In the genomic region with DNA sequence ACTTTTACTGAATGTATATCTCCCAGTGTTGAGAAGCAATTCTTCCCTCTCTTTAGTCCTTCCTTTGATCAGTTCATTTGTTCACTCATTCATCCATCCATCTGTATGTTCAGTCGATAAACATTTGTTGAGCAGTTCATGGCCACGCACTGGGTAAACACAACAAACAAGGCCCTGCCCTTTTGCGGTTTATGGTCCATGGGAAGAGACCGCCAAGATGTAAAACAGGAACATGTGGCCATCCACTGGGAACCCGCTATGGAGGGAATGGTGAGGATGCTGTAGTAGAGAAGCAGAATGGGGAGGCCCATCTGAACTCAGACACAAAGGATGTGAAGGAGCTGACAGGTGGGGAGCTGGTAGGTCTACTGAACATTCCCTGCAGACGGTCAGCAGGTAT, we compare ENCODE assay signal across 21 cellular contexts.
"Had no signal": no experiment of that assay in that cellular context is flagged by ENCODE, and none has a peak within 500 bp of the region (broad histone marks: within the 10 kb centered on the region; RNA-seq: fewer than 3 reads in every experiment).

No MANE protein-coding gene starts in this region.

- H3K27me3 ChIP-seq: body of pancreas, dorsolateral prefrontal cortex, tibial nerve had no signal

- ATAC-seq: activated T-cell treated with anti-CD3 and anti-CD28 coated beads, Interleukin-2, amount 50 U/mL, for 4 hours; body of pancreas; T-cell had no signal

- H3K4me1 ChIP-seq: body of pancreas had no signal

- H3K9me3 ChIP-seq: body of pancreas, tibial nerve had no signal

- H3K9me3 Mint-ChIP-seq: mesothelial cell of epicardium, nephron progenitor cell had no signal

- H3K4me3 ChIP-seq: body of pancreas, dorsolateral prefrontal cortex, SK-N-MC, tibial nerve had no signal

- H3K36me3 ChIP-seq: tibial nerve had no signal

- H3K4me3 Mint-ChIP-seq: activated T-cell treated with anti-CD3 and anti-CD28 coated beads, Interleukin-2, amount 50 U/mL, for 4 hours; mesothelial cell of epicardium; T-cell had no signal

- H3K27ac ChIP-seq: SK-N-MC, tibial nerve had no signal

- DNase-seq: activated CD4-positive, alpha-beta T cell treated with anti-CD3 and anti-CD28 coated beads, Interleukin-2, amount 50 U/mL, for 1 hour; activated CD8-positive, alpha-beta memory T cell treated with anti-CD3 and anti-CD28 coated beads, Interleukin-2, amount 50 U/mL, for 4 hours; activated effector memory CD4-positive, alpha-beta T cell treated with anti-CD3 and anti-CD28 coated beads, Interleukin-2, amount 50 U/mL, for 16 hours; activated T-cell treated with anti-CD3 and anti-CD28 coated beads, Interleukin-2, amount 50 U/mL, for 4 hours; amniotic stem cell; body of pancreas; caudate nucleus; dorsolateral prefrontal cortex; erythroblast; foreskin melanocyte; glutamatergic neuron; hypothalamus; nephron progenitor cell; occipital lobe; stimulated activated CD4-positive, alpha-beta T cell treated with anti-CD3 and anti-CD28 coated beads, Interleukin-2, amount 100 ng/mL, for 24 hours; stimulated activated naive CD4-positive, alpha-beta T cell treated with Interleukin-2 at 50 U/mL for 16 hours; T-cell; T-helper 9 cell had no signal

- H3K27ac Mint-ChIP-seq: mesothelial cell of epicardium had no signal

- H3K27me3 Mint-ChIP-seq: T-cell had no signal
